Comparison of ENCODE assay signal across 8 cellular contexts in the genomic region with DNA sequence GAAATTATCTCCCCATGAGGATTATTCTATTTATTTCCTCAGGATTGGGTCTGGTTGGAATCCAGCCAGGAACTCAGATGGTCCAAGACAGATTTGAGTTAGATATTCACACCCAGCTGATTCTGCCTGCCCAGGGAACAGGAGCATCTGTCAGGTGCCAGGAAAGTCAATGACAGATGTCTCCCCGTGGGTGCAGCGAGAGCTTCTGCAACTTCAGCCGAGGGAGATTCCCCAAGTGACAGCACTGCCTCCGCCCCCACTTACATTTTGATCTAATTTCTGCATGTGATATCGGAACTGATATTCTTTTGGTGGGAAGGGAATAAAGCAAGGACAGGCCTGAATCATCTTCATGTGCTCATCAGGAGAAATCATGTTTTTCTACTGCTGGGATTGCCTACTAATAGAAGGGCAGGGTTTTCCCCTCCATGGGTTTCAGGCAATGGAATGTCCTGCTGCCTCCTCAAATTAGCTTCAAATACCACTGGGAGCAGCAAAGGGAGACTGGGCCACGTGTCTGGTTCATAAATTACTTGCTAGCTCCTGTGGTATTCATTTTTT. TPM values are rescaled to one million over a fixed set of nuclear protein-coding genes. Genes with fewer than 3 reads are reported as not detected.
DNase-seq lines count a peak whose midpoint lies in the region; ATAC-seq and TF ChIP-seq lines count a peak whose summit lies in the region.
"Had no signal": no experiment of that assay in that cellular context is flagged by ENCODE, and none has a peak within 500 bp of the region (broad histone marks: within the 10 kb centered on the region; RNA-seq: fewer than 3 reads in every experiment).

No MANE protein-coding gene starts in this region.

- peak overlapping the region; percentile 17 for H3K27ac Mint-ChIP-seq in type B pancreatic cell
- no peak overlapping the region for H3K27ac Mint-ChIP-seq in T-helper 17 cell
- H3K27ac Mint-ChIP-seq: activated CD4-positive, alpha-beta T cell treated with anti-CD3 and anti-CD28 coated beads, Interleukin-2, amount 10 ng/mL, durations not matched to agents 7 days and 5 days had no signal

- TF ChIP-seq CTCF in HFF-Myc (IDR thresholded peaks at IDR 0.05; ENCODE audit: low read depth, low read length, missing control alignments), result no peak
- no peak for TF ChIP-seq CTCF in type B pancreatic cell (conservative IDR thresholded peaks at IDR 0.05)

- H3K4me3 Mint-ChIP-seq in type B pancreatic cell, result no peak overlapping the region
- no peak overlapping the region for H3K4me3 Mint-ChIP-seq in T-helper 17 cell
- H3K4me3 Mint-ChIP-seq: activated CD4-positive, alpha-beta T cell treated with anti-CD3 and anti-CD28 coated beads, Interleukin-2, amount 10 ng/mL, durations not matched to agents 7 days and 5 days had no signal

- H3K9me3 Mint-ChIP-seq in type B pancreatic cell, result no peaks in the 10 kb centered on the region
- H3K9me3 Mint-ChIP-seq: activated CD4-positive, alpha-beta T cell treated with anti-CD3 and anti-CD28 coated beads, Interleukin-2, amount 10 ng/mL, durations not matched to agents 7 days and 5 days had no signal

- no peak overlapping the region for H3K4me3 ChIP-seq in HFF-Myc (replicated peaks; ENCODE audit: low read depth, low read length)

- no peaks in the 10 kb centered on the region for H3K9me3 ChIP-seq in T-helper 17 cell (ENCODE audit: control insufficient read depth, low read length, poor library complexity, severe bottlenecking)

- peak; percentile 80 for DNase-seq in HFF-Myc (ENCODE audit: extremely low read depth, low read depth)
- DNase-seq in amniotic stem cell (lab: John Stamatoyannopoulos, UW), result peak; percentile 84
- peak; percentile 27 for DNase-seq in iPS-NIHi11 (ENCODE audit: low spot score)
- DNase-seq in type B pancreatic cell (ENCODE audit: extremely low spot score, unreplicated experiment), result no peak
- DNase-seq in activated naive CD4-positive, alpha-beta T cell (lab: John Stamatoyannopoulos, UW), result no peak
- DNase-seq in NOMO-1 treated with dmso at 0.1 percent for 144 hours (lab: John Stamatoyannopoulos, UW; ENCODE audit: unreplicated experiment), result no peak
- DNase-seq in T-helper 17 cell, result no peak
- DNase-seq: activated CD4-positive, alpha-beta T cell treated with anti-CD3 and anti-CD28 coated beads, Interleukin-2, amount 10 ng/mL, durations not matched to agents 7 days and 5 days had no signal

- ATAC-seq in T-helper 17 cell, result no peak

- H3K4me1 Mint-ChIP-seq in type B pancreatic cell (ENCODE audit: unreplicated experiment) (peaks cover 19% of the 10 kb centered on the region), T-helper 17 cell (peaks cover 2% of the 10 kb centered on the region)
- H3K4me1 Mint-ChIP-seq: activated CD4-positive, alpha-beta T cell treated with anti-CD3 and anti-CD28 coated beads, Interleukin-2, amount 10 ng/mL, durations not matched to agents 7 days and 5 days had no signal

- H3K36me3 Mint-ChIP-seq in type B pancreatic cell (no peaks in the 10 kb centered on the region), T-helper 17 cell (ENCODE audit: low read depth) (peaks cover 4% of the 10 kb centered on the region)

- H3K27me3 Mint-ChIP-seq in type B pancreatic cell, result peaks cover 5% of the 10 kb centered on the region
- peaks cover 36% of the 10 kb centered on the region for H3K27me3 Mint-ChIP-seq in T-helper 17 cell

RNA-seq across cellular contexts. Expression of gene DHX8, which starts 15.7 kb away (rescaled TPM):
- total RNA-seq in type B pancreatic cell (ENCODE audit: low replicate concordance), result 50.1 and 56.8 TPM in 2 replicates
- total RNA-seq in T-helper 17 cell, result 100 to 1,000 TPM in 1 of 2 donors, 10 to 100 TPM in 1; 79.3 to 103 TPM

Comparison
In these comparisons a context has a peak if more than half of its experiments do, and no peak if none do; other contexts are left out.
1. DNase-seq: peak in HFF-Myc (single experiment), amniotic stem cell (single experiment) and iPS-NIHi11 (single experiment); none in type B pancreatic cell (single experiment), activated naive CD4-positive, alpha-beta T cell (0 of 4), NOMO-1 treated with dmso at 0.1 percent for 144 hours (single experiment) and T-helper 17 cell (0 of 3).